In genomic region chr7:140541513-140542192, GRCh38 we compare ENCODE assay signal across 8 cellular contexts.
DNase-seq lines count a peak whose midpoint lies in the region; ATAC-seq, FAIRE-seq and TF ChIP-seq lines count a peak whose summit lies in the region.

No MANE protein-coding gene starts in this region.

- H3K36me3 Mint-ChIP-seq in activated CD4-positive, alpha-beta T cell treated with anti-CD3 and anti-CD28 coated beads, Interleukin-2, amount 10 ng/mL, durations not matched to agents 24 days and 14 days (ENCODE audit: low read depth) = no peaks in the 10 kb centered on the region
- H3K36me3 Mint-ChIP-seq in activated T-cell treated with anti-CD3 and anti-CD28 coated beads, Interleukin-2, amount 50 U/mL, for 72 hours (ENCODE audit: insufficient read depth in 2 of 2) = no peaks in the 10 kb centered on the region

- H3K4me3 Mint-ChIP-seq in activated CD4-positive, alpha-beta T cell treated with anti-CD3 and anti-CD28 coated beads, Interleukin-2, amount 10 ng/mL, durations not matched to agents 24 days and 14 days = no peak overlapping the region
- no peak overlapping the region for H3K4me3 Mint-ChIP-seq in activated T-cell treated with anti-CD3 and anti-CD28 coated beads, Interleukin-2, amount 50 U/mL, for 72 hours

- TF ChIP-seq CTCF in RWPE1 (conservative IDR thresholded peaks at IDR 0.05; ENCODE audit: low read depth) (no peak), fibroblast of villous mesenchyme (IDR thresholded peaks at IDR 0.05; ENCODE audit: insufficient read depth, low read depth, low read length) (no peak), pancreas (IDR thresholded peaks at IDR 0.05) (no peak)

- H3K4me3 ChIP-seq in HUES48 (ENCODE audit: low read depth, low read length) = peak overlapping the region; percentile 49
- H3K4me3 ChIP-seq in fibroblast of villous mesenchyme (ENCODE audit: low read depth, low read length) = peak overlapping the region; percentile 7
- no peak overlapping the region for H3K4me3 ChIP-seq in pancreas

- peak overlapping the region; percentile 49 for H3K9ac ChIP-seq in HUES48 (ENCODE audit: low read depth, low read length)

- 29 to 35% methylated on average over 17 of the region's 17 CpGs for WGBS in pancreas, 2 donors

- FAIRE-seq in pancreas (lab: Jason Lieb, UNC) = no peak

- intact Hi-C loops in pancreas (cut with DNase I) = loop anchor here in 1 of 3 donors (10.0 kb wide), 1 partner anchor 63 kb away; no protein-coding TSS in a partner anchor
- intact Hi-C loops in activated CD4-positive, alpha-beta T cell treated with anti-CD3 and anti-CD28 coated beads, Interleukin-2, amount 10 ng/mL, durations not matched to agents 24 days and 14 days (cut with micrococcal nuclease) = no loop called here

- peak overlapping the region; percentile 96 for H3K27ac ChIP-seq in HUES48 (ENCODE audit: low read depth, low read length)
- peak overlapping the region; percentile 99 for H3K27ac ChIP-seq in RWPE1
- H3K27ac ChIP-seq in pancreas = no peak overlapping the region

- H3K9me3 ChIP-seq in HUES48 (ENCODE audit: control insufficient read depth, insufficient read depth, low read length) (no peaks in the 10 kb centered on the region), pancreas (no peaks in the 10 kb centered on the region)

- H3K27me3 ChIP-seq in HUES48 (ENCODE audit: control insufficient read depth, insufficient read depth, low read length) (no peaks in the 10 kb centered on the region), pancreas (no peaks in the 10 kb centered on the region)

- no peaks in the 10 kb centered on the region for H3K9me3 Mint-ChIP-seq in activated CD4-positive, alpha-beta T cell treated with anti-CD3 and anti-CD28 coated beads, Interleukin-2, amount 10 ng/mL, durations not matched to agents 24 days and 14 days
- H3K9me3 Mint-ChIP-seq in activated T-cell treated with anti-CD3 and anti-CD28 coated beads, Interleukin-2, amount 50 U/mL, for 72 hours = no peaks in the 10 kb centered on the region

- ATAC-seq in pancreas = peak in 3 of 4 donors; percentile 27 to 60 (median 28)
- no peak for ATAC-seq in activated T-cell treated with anti-CD3 and anti-CD28 coated beads, Interleukin-2, amount 50 U/mL, for 72 hours (replicated peaks in 1 of 2)

- POLR2A ChIA-PET in RWPE1 (lab: Yijun Ruan, JAX; ENCODE audit: low non-redundant PET) = no interaction called here

- peak; percentile 93 for DNase-seq in RWPE1 (ENCODE audit: low spot score)
- peak; percentile 92 for DNase-seq in fibroblast of villous mesenchyme (ENCODE audit: low read depth)
- DNase-seq in pancreas = peak in 2 of 6 donors; percentile 26 to 33
- DNase-seq in activated CD4-positive, alpha-beta T cell treated with anti-CD3 and anti-CD28 coated beads, Interleukin-2, amount 10 ng/mL, durations not matched to agents 24 days and 14 days = no peak
- no peak for DNase-seq in activated CD8-positive, alpha-beta memory T cell treated with anti-CD3 and anti-CD28 coated beads, Interleukin-2, amount 50 U/mL, for 48 hours
- no peak for DNase-seq in activated T-cell treated with anti-CD3 and anti-CD28 coated beads, Interleukin-2, amount 50 U/mL, for 72 hours
- no peak for DNase-seq in activated CD8-positive, alpha-beta memory T cell treated with anti-CD3 and anti-CD28 coated beads, Interleukin-2, amount 50 U/mL, for 4 hours

- no peak overlapping the region for H3K27ac Mint-ChIP-seq in activated CD4-positive, alpha-beta T cell treated with anti-CD3 and anti-CD28 coated beads, Interleukin-2, amount 10 ng/mL, durations not matched to agents 24 days and 14 days
- no peak overlapping the region for H3K27ac Mint-ChIP-seq in activated T-cell treated with anti-CD3 and anti-CD28 coated beads, Interleukin-2, amount 50 U/mL, for 72 hours

- CTCF ChIA-PET in RWPE1 (lab: Yijun Ruan, JAX) = no interaction called here

- no peaks in the 10 kb centered on the region for H3K4me1 Mint-ChIP-seq in activated CD4-positive, alpha-beta T cell treated with anti-CD3 and anti-CD28 coated beads, Interleukin-2, amount 10 ng/mL, durations not matched to agents 24 days and 14 days
- H3K4me1 Mint-ChIP-seq in activated T-cell treated with anti-CD3 and anti-CD28 coated beads, Interleukin-2, amount 50 U/mL, for 72 hours (ENCODE audit: low read depth) = peaks cover 9% of the 10 kb centered on the region

- H3K36me3 ChIP-seq in HUES48 (ENCODE audit: control insufficient read depth, insufficient read depth, low read length) = no peaks in the 10 kb centered on the region
- no peaks in the 10 kb centered on the region for H3K36me3 ChIP-seq in pancreas

- H3K4me1 ChIP-seq in HUES48 (ENCODE audit: control insufficient read depth, insufficient read depth, low read length) (peaks cover 20% of the 10 kb centered on the region), pancreas (peaks cover 0 to 3% (median 0%) of the 10 kb centered on the region in 3 donors)

- peaks cover 9% of the 10 kb centered on the region for H3K27me3 Mint-ChIP-seq in activated CD4-positive, alpha-beta T cell treated with anti-CD3 and anti-CD28 coated beads, Interleukin-2, amount 10 ng/mL, durations not matched to agents 24 days and 14 days
- peaks cover 14% of the 10 kb centered on the region for H3K27me3 Mint-ChIP-seq in activated T-cell treated with anti-CD3 and anti-CD28 coated beads, Interleukin-2, amount 50 U/mL, for 72 hours (ENCODE audit: low read depth)

Comparison
In these comparisons a context has a peak if more than half of its experiments do, and no peak if none do; other contexts are left out.
1. H3K27ac ChIP-seq: peak in HUES48 (single experiment) and RWPE1 (single experiment); none in pancreas (0 of 4).
2. H3K4me3 ChIP-seq: peak in HUES48 (single experiment) and fibroblast of villous mesenchyme (single experiment); none in pancreas (0 of 4).
3. DNase-seq: peak in RWPE1 (single experiment) and fibroblast of villous mesenchyme (single experiment); none in activated CD4-positive, alpha-beta T cell treated with anti-CD3 and anti-CD28 coated beads, Interleukin-2, amount 10 ng/mL, durations not matched to agents 24 days and 14 days (single experiment), activated CD8-positive, alpha-beta memory T cell treated with anti-CD3 and anti-CD28 coated beads, Interleukin-2, amount 50 U/mL, for 48 hours (single experiment), activated T-cell treated with anti-CD3 and anti-CD28 coated beads, Interleukin-2, amount 50 U/mL, for 72 hours (0 of 2) and activated CD8-positive, alpha-beta memory T cell treated with anti-CD3 and anti-CD28 coated beads, Interleukin-2, amount 50 U/mL, for 4 hours (single experiment).
4. ATAC-seq: peak in pancreas (3 of 4); none in activated T-cell treated with anti-CD3 and anti-CD28 coated beads, Interleukin-2, amount 50 U/mL, for 72 hours (0 of 2).